In the genomic region with DNA sequence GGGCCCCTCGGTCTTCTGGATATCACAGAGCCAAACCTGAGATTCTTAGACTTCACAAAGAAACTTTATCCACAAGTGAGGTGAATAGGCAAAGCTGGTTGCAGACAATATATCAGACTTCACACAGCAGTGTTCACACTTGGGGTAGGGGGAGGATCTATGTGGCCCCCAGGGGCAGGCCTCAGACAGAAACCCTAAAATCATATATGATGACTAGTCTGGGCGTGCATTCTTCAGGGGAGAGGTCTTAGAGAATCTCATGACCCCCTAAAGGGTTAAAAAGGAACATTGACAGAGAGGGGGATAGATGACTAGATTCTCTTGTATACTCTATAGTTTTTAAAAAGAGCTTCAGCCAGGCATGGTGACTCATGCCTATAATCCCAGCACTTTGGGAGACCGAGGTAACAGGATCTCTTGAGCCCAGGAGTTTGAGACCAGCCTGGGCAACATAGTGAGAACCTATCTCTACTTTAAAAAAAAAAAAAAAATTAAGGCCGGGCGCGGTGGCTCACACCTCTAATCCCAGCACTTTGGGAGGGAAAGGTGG, we compare ENCODE assay signal across 13 cellular contexts. TPM values are rescaled to one million over a fixed set of nuclear protein-coding genes. Genes with fewer than 3 reads are reported as not detected.
DNase-seq lines count a peak whose midpoint lies in the region; ATAC-seq, FAIRE-seq and TF ChIP-seq lines count a peak whose summit lies in the region.
"Had no signal": no experiment of that assay in that cellular context is flagged by ENCODE, and none has a peak within 500 bp of the region (broad histone marks: within the 10 kb centered on the region; RNA-seq: fewer than 3 reads in every experiment).

No MANE protein-coding gene starts in this region.

- no peak overlapping the region for H3K4me2 ChIP-seq in GM12878 (ENCODE audit: control insufficient read depth, insufficient read depth)

- H3K27me3 Mint-ChIP-seq in CD14-positive monocyte (ENCODE audit: low read depth in 3 of 3) (peaks cover 0 to 12% (median 0%) of the 10 kb centered on the region in 3 donors), nephron progenitor cell (ENCODE audit: low read depth, poor library complexity) (peaks cover 31% of the 10 kb centered on the region)

- POLR2A ChIA-PET in GM12878 (lab: Charles Lee): interaction anchor here (0.6 to 1.3 kb wide), 5 partner anchors 8 to 211 kb away, joined by 3 to 6 read pairs (median 4); no protein-coding TSS in a partner anchor

- H4K20me1 ChIP-seq in GM12878 (ENCODE audit: control insufficient read depth, insufficient read depth): no peaks in the 10 kb centered on the region

- no peak overlapping the region for H2AFZ ChIP-seq in GM12878 (ENCODE audit: control insufficient read depth, low read depth, low read length)

- peaks cover 9% of the 10 kb centered on the region for H3K79me2 ChIP-seq in GM12878 (ENCODE audit: control insufficient read depth, insufficient read depth, low read length)

- TF ChIP-seq POLR2A in GM12878 (IDR thresholded peaks at IDR 0.05; ENCODE audit: low read depth, low read length): no peak

- intact Hi-C loops in CD14-positive monocyte (cut with micrococcal nuclease): loop anchor here in 1 of 2 donors (2.0 to 10.0 kb wide), 5 partner anchors 26 to 460 kb away; a partner anchor contains a TSS
- intact Hi-C loops in GM12878 (cut with micrococcal nuclease; ENCODE audit: unreplicated experiment): no loop called here

- no peaks in the 10 kb centered on the region for H3K36me3 ChIP-seq in GM12878 (ENCODE audit: control insufficient read depth in 2 of 2, insufficient read depth in 2 of 2, low read length in 1 of 2)

- H3K9me3 Mint-ChIP-seq in CD14-positive monocyte (peaks cover 0 to 2% (median 0%) of the 10 kb centered on the region in 7 donors), nephron progenitor cell (no peaks in the 10 kb centered on the region)

- no peak for ATAC-seq in GM12878

- H3K9ac ChIP-seq in GM12878 (ENCODE audit: control insufficient read depth, insufficient read depth, low read length): no peak overlapping the region

- peak overlapping the region; percentile 96 for H3K27ac ChIP-seq in GM12878 (ENCODE audit: control insufficient read depth, insufficient read depth)

- CTCF ChIA-PET in GM12878 (lab: Yijun Ruan, JAX): interaction anchor here (0.5 to 3.1 kb wide), 3 partner anchors 8 to 25 kb away, joined by 3 to 13 read pairs (median 6); no protein-coding TSS in a partner anchor

- in situ Hi-C loops in GM12878 (cut with MboI): loop anchor here (10.0 kb wide), 1 partner anchor 570 kb away; no protein-coding TSS in a partner anchor

- H3K27ac Mint-ChIP-seq in CD14-positive monocyte (peak overlapping the region; percentile 96 to 100 (median 100)), nephron progenitor cell (no peak overlapping the region)

- H3K27me3 ChIP-seq in GM12878 (replicated peaks in 1 of 2; ENCODE audit: control insufficient read depth in 2 of 2, insufficient read depth in 2 of 2, low read length in 1 of 2): no peaks in the 10 kb centered on the region

- H3K4me1 Mint-ChIP-seq in CD14-positive monocyte: peaks cover 73% of the 10 kb centered on the region
- peaks cover 67% of the 10 kb centered on the region for H3K4me1 Mint-ChIP-seq in nephron progenitor cell

- no peak for DNase-seq in CD14-positive monocyte (ENCODE audit: low spot score)
- DNase-seq in HT1080 (ENCODE audit: low read depth): peak; percentile 31
- no peak for DNase-seq in GM12878 (ENCODE audit: low read depth, low spot score)
- DNase-seq in nephron progenitor cell: no peak
- DNase-seq in NOMO-1 treated with DMSO at 0.1 percent for 48 hours (lab: John Stamatoyannopoulos, UW; ENCODE audit: unreplicated experiment): no peak
- no peak for DNase-seq in NCI-H146 treated with DMSO at 0.1 percent for 48 hours (lab: John Stamatoyannopoulos, UW; ENCODE audit: unreplicated experiment)
- DNase-seq in NCI-H1436 treated with DMSO at 0.1 percent for 48 hours (lab: John Stamatoyannopoulos, UW): no peak
- no peak for DNase-seq in putamen (ENCODE audit: low spot score)
- DNase-seq: activated T-cell treated with anti-CD3 and anti-CD28 coated beads, Interleukin-2, amount 50 U/mL, for 48 hours; NCI-H2107; trophoblast cell had no signal

- no peaks in the 10 kb centered on the region for H3K9me3 ChIP-seq in GM12878 (replicated peaks; ENCODE audit: control insufficient read depth, insufficient read depth, low read length)

- H3K4me3 Mint-ChIP-seq in CD14-positive monocyte (peak overlapping the region; percentile 97 to 98), nephron progenitor cell (peak overlapping the region; percentile 33)

- H3K4me3 ChIP-seq in GM12878: no peak overlapping the region

- TF ChIP-seq RAD21 in GM12878 (IDR thresholded peaks at IDR 0.05; ENCODE audit: insufficient read depth, low read depth, low read length): no peak

- BruUV-seq in GM12878 (replicated peaks; lab: Mats Ljungman, UMichigan): no TSS peak

- peaks cover 55% of the 10 kb centered on the region for H3K4me1 ChIP-seq in GM12878 (ENCODE audit: control insufficient read depth, insufficient read depth, low read length)

- 76% methylated on average over 6 of the region's 6 CpGs for WGBS in GM12878 (ENCODE audit: insufficient coverage, insufficient replicate concordance, low lambda C conversion rate, missing lambda C conversion rate)

- TF ChIP-seq CTCF in CD14-positive monocyte (IDR thresholded peaks at IDR 0.05): no peak
- no peak for TF ChIP-seq CTCF in GM12878 (IDR thresholded peaks at IDR 0.05 in 2 of 3, conservative IDR thresholded peaks at IDR 0.05 in 1 of 3; ENCODE audit: control insufficient read depth in 2 of 3, extremely low read depth in 1 of 3, insufficient read depth in 1 of 3, low read depth in 3 of 3, low read length in 3 of 3)
- no peak for TF ChIP-seq CTCF in nephron progenitor cell (IDR thresholded peaks at IDR 0.05)

- FAIRE-seq in GM12878 (lab: Jason Lieb, UNC): no peak
- FAIRE-seq: TTC549 had no signal

- RAD21 ChIA-PET in GM12878 (lab: Charles Lee; ENCODE audit: unreplicated experiment): interaction anchor here (0.6 to 4.9 kb wide), 2 partner anchors 22 to 25 kb away, joined by 3 to 37 read pairs; no protein-coding TSS in a partner anchor

- SMC1A ChIA-PET in GM12878 (lab: Charles Lee; ENCODE audit: uncharacterized antibody, unreplicated experiment): interaction anchor here (1.0 to 1.5 kb wide), 2 partner anchors 24 to 26 kb away, joined by 4 to 6 read pairs; no protein-coding TSS in a partner anchor

- H3K36me3 Mint-ChIP-seq in CD14-positive monocyte (peaks cover 33 to 41% of the 10 kb centered on the region in 2 donors), nephron progenitor cell (ENCODE audit: low read depth) (no peaks in the 10 kb centered on the region)

- TF ChIP-seq EP300 in GM12878 (IDR thresholded peaks at IDR 0.05; ENCODE audit: borderline replicate concordance in 1 of 2, control insufficient read depth in 1 of 2, low read depth in 2 of 2, low read length in 2 of 2): no peak

RNA-seq across cellular contexts. Expression of a gene that starts 2.8 kb away (rescaled TPM):
- polyA plus RNA-seq in CD14-positive monocyte: 1,000 to 10,000 TPM; 5,182 to 6,141 TPM
- total RNA-seq in HT1080 (2014; rRNA removed; shearing (Covaris generic)): not detected in 2 replicates
- not detected in 2 replicates for polyA plus RNA-seq in HT1080 (2015; cell fraction: cytosol; rRNA removed)
- polyA plus RNA-seq in HT1080 (2015; cell fraction: nucleus; rRNA removed): not detected in 2 replicates
- total RNA-seq in GM12878 (2013; cell fraction: nucleolus; rRNA removed): not detected in 2 replicates
- total RNA-seq in GM12878 (2014; rRNA removed): 0.44 and 0.62 TPM in 2 replicates
- total RNA-seq in GM12878 (2014; rRNA removed; fragmentation: Illumina TruSeq; extraction: Trizol): 0.36 and 0.41 TPM in 2 replicates
- total RNA-seq in GM12878 (2021): 0.40 and 0.54 TPM in 2 replicates
- not detected for polyA plus RNA-seq in GM12878 (2011; ENCODE audit: low read depth)
- not detected in 2 replicates for polyA plus RNA-seq in GM12878 (2011; rRNA removed)
- polyA plus RNA-seq in GM12878 (2011; cell fraction: cytosol; rRNA removed): 0.27 TPM in 1 of 2 replicates, not detected in the other
- not detected in 2 replicates for polyA plus RNA-seq in GM12878 (2011; cell fraction: nucleus; rRNA removed)
- not detected in 2 replicates for polyA plus RNA-seq in GM12878 (2012)
- polyA plus RNA-seq in GM12878 (2014; fragmentation: Illumina TruSeq; extraction: Trizol): 0.78 TPM in 1 of 2 replicates, not detected in the other
- polyA plus RNA-seq in GM12878 (2014; fragmentation: Nextera tagmentation; extraction: Ambion mirVana): under 1 TPM in 1 of 2 experiments, not detected in 1; 0.33 TPM
- polyA plus RNA-seq in GM12878 (2014; rRNA removed): 1.4 and 2.4 TPM in 2 replicates
- polyA plus RNA-seq in GM12878 (2016; fragmentation: Nextera tagmentation; extraction: Ambion mirVana): under 1 TPM; 0.54 to 0.62 TPM
- polyA minus RNA-seq in GM12878 (2011; rRNA and poly(A)+ RNA removed): not detected in 2 replicates
- polyA minus RNA-seq in GM12878 (2011; cell fraction: cytosol; rRNA and poly(A)+ RNA removed): not detected in 2 replicates
- not detected in 2 replicates for polyA minus RNA-seq in GM12878 (2011; cell fraction: nucleus; rRNA and poly(A)+ RNA removed)
- total RNA-seq: osteocyte had no signal

RNA-seq across cellular contexts. Expression of a gene that starts 2.9 kb away (rescaled TPM):
- 100 to 1,000 TPM; 594 to 829 TPM for polyA plus RNA-seq in CD14-positive monocyte
- total RNA-seq in HT1080 (2014; rRNA removed; shearing (Covaris generic)): not detected in 2 replicates
- not detected in 2 replicates for polyA plus RNA-seq in HT1080 (2015; cell fraction: cytosol; rRNA removed)
- polyA plus RNA-seq in HT1080 (2015; cell fraction: nucleus; rRNA removed): not detected in 2 replicates
- 2.4 and 3.4 TPM in 2 replicates for total RNA-seq in GM12878 (2013; cell fraction: nucleolus; rRNA removed)
- total RNA-seq in GM12878 (2014; rRNA removed): 27.3 and 33.3 TPM in 2 replicates
- 25.5 and 26.1 TPM in 2 replicates for total RNA-seq in GM12878 (2014; rRNA removed; fragmentation: Illumina TruSeq; extraction: Trizol)
- total RNA-seq in GM12878 (2021): 28.6 and 30.7 TPM in 2 replicates
- 203 TPM for polyA plus RNA-seq in GM12878 (2011; ENCODE audit: low read depth)
- polyA plus RNA-seq in GM12878 (2011; rRNA removed): 9.8 and 13.3 TPM in 2 replicates
- 33.0 and 45.1 TPM in 2 replicates for polyA plus RNA-seq in GM12878 (2011; cell fraction: cytosol; rRNA removed)
- polyA plus RNA-seq in GM12878 (2011; cell fraction: nucleus; rRNA removed): 9.7 and 15.3 TPM in 2 replicates
- polyA plus RNA-seq in GM12878 (2012): 51.7 and 80.9 TPM in 2 replicates
- polyA plus RNA-seq in GM12878 (2014; fragmentation: Illumina TruSeq; extraction: Trizol): 3.0 and 7.5 TPM in 2 replicates
- polyA plus RNA-seq in GM12878 (2014; fragmentation: Nextera tagmentation; extraction: Ambion mirVana): 10 to 100 TPM; 34.0 to 40.4 TPM
- 79.6 and 82.0 TPM in 2 replicates for polyA plus RNA-seq in GM12878 (2014; rRNA removed)
- 10 to 100 TPM; 41.9 to 48.2 TPM for polyA plus RNA-seq in GM12878 (2016; fragmentation: Nextera tagmentation; extraction: Ambion mirVana)
- 23.0 and 67.9 TPM in 2 replicates for polyA minus RNA-seq in GM12878 (2011; rRNA and poly(A)+ RNA removed)
- 10.2 and 17.3 TPM in 2 replicates for polyA minus RNA-seq in GM12878 (2011; cell fraction: cytosol; rRNA and poly(A)+ RNA removed)
- polyA minus RNA-seq in GM12878 (2011; cell fraction: nucleus; rRNA and poly(A)+ RNA removed): 3.0 and 7.3 TPM in 2 replicates

RNA-seq across cellular contexts. Expression of a gene that starts 4.9 kb away (rescaled TPM):
- 1 to 10 TPM; 6.4 to 9.3 TPM for polyA plus RNA-seq in CD14-positive monocyte
- total RNA-seq in HT1080 (2014; rRNA removed; shearing (Covaris generic)): 5.8 and 5.9 TPM in 2 replicates
- 1.4 and 2.2 TPM in 2 replicates for polyA plus RNA-seq in HT1080 (2015; cell fraction: cytosol; rRNA removed)
- 12.2 and 16.8 TPM in 2 replicates for polyA plus RNA-seq in HT1080 (2015; cell fraction: nucleus; rRNA removed)
- 84.8 and 94.2 TPM in 2 replicates for total RNA-seq in GM12878 (2013; cell fraction: nucleolus; rRNA removed)
- total RNA-seq in GM12878 (2014; rRNA removed): 32.0 and 36.3 TPM in 2 replicates
- 13.4 and 13.8 TPM in 2 replicates for total RNA-seq in GM12878 (2014; rRNA removed; fragmentation: Illumina TruSeq; extraction: Trizol)
- total RNA-seq in GM12878 (2021): 30.3 and 36.9 TPM in 2 replicates
- 30.6 TPM for polyA plus RNA-seq in GM12878 (2011; ENCODE audit: low read depth)
- 5.9 and 12.3 TPM in 2 replicates for polyA plus RNA-seq in GM12878 (2011; rRNA removed)
- 19.8 and 22.3 TPM in 2 replicates for polyA plus RNA-seq in GM12878 (2011; cell fraction: cytosol; rRNA removed)
- 130 and 132 TPM in 2 replicates for polyA plus RNA-seq in GM12878 (2011; cell fraction: nucleus; rRNA removed)
- polyA plus RNA-seq in GM12878 (2012): 28.7 and 39.4 TPM in 2 replicates
- 18.0 and 25.1 TPM in 2 replicates for polyA plus RNA-seq in GM12878 (2014; fragmentation: Illumina TruSeq; extraction: Trizol)
- polyA plus RNA-seq in GM12878 (2014; fragmentation: Nextera tagmentation; extraction: Ambion mirVana): 1 to 10 TPM; 3.0 to 3.8 TPM
- 46.7 and 53.3 TPM in 2 replicates for polyA plus RNA-seq in GM12878 (2014; rRNA removed)
- polyA plus RNA-seq in GM12878 (2016; fragmentation: Nextera tagmentation; extraction: Ambion mirVana): 10 to 100 TPM; 16.6 to 19.5 TPM
- 15.9 and 34.7 TPM in 2 replicates for polyA minus RNA-seq in GM12878 (2011; rRNA and poly(A)+ RNA removed)
- 9.9 and 10.3 TPM in 2 replicates for polyA minus RNA-seq in GM12878 (2011; cell fraction: cytosol; rRNA and poly(A)+ RNA removed)
- 56.5 and 78.1 TPM in 2 replicates for polyA minus RNA-seq in GM12878 (2011; cell fraction: nucleus; rRNA and poly(A)+ RNA removed)

RNA-seq across cellular contexts. Expression of a gene that starts 30.9 kb away (rescaled TPM):
- polyA plus RNA-seq in CD14-positive monocyte (not detected), GM12878 (2011; rRNA removed) (0.05 TPM in 1 of 2 replicates, not detected in the other), GM12878 (2014; fragmentation: Illumina TruSeq; extraction: Trizol) (2.1 and 3.2 TPM in 2 replicates), GM12878 (2014; fragmentation: Nextera tagmentation; extraction: Ambion mirVana) (under 1 TPM in 1 of 2 experiments, not detected in 1; 0.02 TPM), GM12878 (2014; rRNA removed) (2.6 and 6.6 TPM in 2 replicates), GM12878 (2016; fragmentation: Nextera tagmentation; extraction: Ambion mirVana) (1 to 10 TPM; 1.6 to 2.6 TPM)
- total RNA-seq in HT1080 (2014; rRNA removed; shearing (Covaris generic)): 1.9 and 3.4 TPM in 2 replicates
- polyA plus RNA-seq in HT1080 (2015; cell fraction: cytosol; rRNA removed): 12.2 and 12.9 TPM in 2 replicates
- 4.1 and 5.4 TPM in 2 replicates for polyA plus RNA-seq in HT1080 (2015; cell fraction: nucleus; rRNA removed)
- total RNA-seq in GM12878 (2013; cell fraction: nucleolus; rRNA removed): 1.0 TPM in 2 replicates
- total RNA-seq in GM12878 (2014; rRNA removed) (0.76 and 2.0 TPM in 2 replicates), GM12878 (2014; rRNA removed; fragmentation: Illumina TruSeq; extraction: Trizol) (0.28 and 0.54 TPM in 2 replicates), GM12878 (2021) (5.8 and 7.3 TPM in 2 replicates)
- polyA plus RNA-seq in GM12878 (2011; ENCODE audit: low read depth): 1.4 TPM
- polyA plus RNA-seq in GM12878 (2011; cell fraction: cytosol; rRNA removed): 0.06 and 0.12 TPM in 2 replicates
- polyA plus RNA-seq in GM12878 (2011; cell fraction: nucleus; rRNA removed): 0.21 and 0.53 TPM in 2 replicates
- polyA plus RNA-seq in GM12878 (2012): 3.6 and 3.9 TPM in 2 replicates
- polyA minus RNA-seq in GM12878 (2011; rRNA and poly(A)+ RNA removed): 0.31 TPM in 1 of 2 replicates, not detected in the other
- polyA minus RNA-seq in GM12878 (2011; cell fraction: cytosol; rRNA and poly(A)+ RNA removed): not detected in 2 replicates
- polyA minus RNA-seq in GM12878 (2011; cell fraction: nucleus; rRNA and poly(A)+ RNA removed): 0.38 and 0.73 TPM in 2 replicates

RNA-seq across cellular contexts. Expression of a gene that starts 36.9 kb away (rescaled TPM):
- polyA plus RNA-seq in CD14-positive monocyte (not detected), GM12878 (2011; rRNA removed) (1.3 and 2.2 TPM in 2 replicates), GM12878 (2014; fragmentation: Illumina TruSeq; extraction: Trizol) (0.91 TPM in 1 of 2 replicates, not detected in the other), GM12878 (2014; fragmentation: Nextera tagmentation; extraction: Ambion mirVana) (under 1 TPM in 1 of 2 experiments, not detected in 1; 0.07 TPM), GM12878 (2014; rRNA removed) (0.62 and 0.83 TPM in 2 replicates), GM12878 (2016; fragmentation: Nextera tagmentation; extraction: Ambion mirVana) (1 to 10 TPM; 1.2 to 1.8 TPM)
- 1.6 and 6.6 TPM in 2 replicates for total RNA-seq in HT1080 (2014; rRNA removed; shearing (Covaris generic))
- polyA plus RNA-seq in HT1080 (2015; cell fraction: cytosol; rRNA removed): 2.5 and 2.7 TPM in 2 replicates
- 1.9 and 3.0 TPM in 2 replicates for polyA plus RNA-seq in HT1080 (2015; cell fraction: nucleus; rRNA removed)
- total RNA-seq in GM12878 (2013; cell fraction: nucleolus; rRNA removed): 0.23 and 0.47 TPM in 2 replicates
- total RNA-seq in GM12878 (2014; rRNA removed) (1.0 and 1.9 TPM in 2 replicates), GM12878 (2014; rRNA removed; fragmentation: Illumina TruSeq; extraction: Trizol) (0.45 TPM in 1 of 2 replicates, not detected in the other), GM12878 (2021) (0.51 and 1.5 TPM in 2 replicates)
- 1.2 TPM for polyA plus RNA-seq in GM12878 (2011; ENCODE audit: low read depth)
- polyA plus RNA-seq in GM12878 (2011; cell fraction: cytosol; rRNA removed): 1.5 and 1.8 TPM in 2 replicates
- polyA plus RNA-seq in GM12878 (2011; cell fraction: nucleus; rRNA removed): 5.1 and 5.7 TPM in 2 replicates
- polyA plus RNA-seq in GM12878 (2012): 1.5 and 1.7 TPM in 2 replicates
- 1.3 and 6.9 TPM in 2 replicates for polyA minus RNA-seq in GM12878 (2011; rRNA and poly(A)+ RNA removed)
- polyA minus RNA-seq in GM12878 (2011; cell fraction: cytosol; rRNA and poly(A)+ RNA removed): 1.3 and 1.5 TPM in 2 replicates
- 1.7 and 1.9 TPM in 2 replicates for polyA minus RNA-seq in GM12878 (2011; cell fraction: nucleus; rRNA and poly(A)+ RNA removed)
